8 cellular contexts compared by ENCODE assay signal in genomic region chr11:111540114-111540920, GRCh38. TPM values are rescaled to one million over a fixed set of nuclear protein-coding genes. Genes with fewer than 3 reads are reported as not detected.
DNase-seq lines count a peak whose midpoint lies in the region; ATAC-seq and TF ChIP-seq lines count a peak whose summit lies in the region.

TSS of gene LAYN (plus strand) at chr11:111540720. CDS start at chr11:111540844, 124 bp downstream.

- 3% methylated on average over 70 of the region's 70 CpGs for WGBS in urinary bladder

- peak within 1 kb of the TSS; percentile 4 to 58 (median 32); a peak in 16 of 20 replicates for H3K4me3 ChIP-seq in BLaER1 treated with 17β-estradiol and CSF1 and Interleukin-3, amounts not matched to agents 10 nM and 100 nM
- H3K4me3 ChIP-seq in fibroblast of pulmonary artery (replicated peaks; ENCODE audit: low read depth, low read length) (peak within 1 kb of the TSS; percentile 62), urinary bladder (ENCODE audit: low read depth, low read length) (peak within 1 kb of the TSS; percentile 45)

- H3K27me3 ChIP-seq in BLaER1 treated with 17β-estradiol and CSF1 and Interleukin-3, amounts not matched to agents 10 nM and 100 nM: peaks cover 39 to 59% (median 51%) of the 10 kb centered on the region in 11 experiments

- H3K4me1 ChIP-seq in BLaER1 treated with 17β-estradiol and CSF1 and Interleukin-3, amounts not matched to agents 10 nM and 100 nM: peaks cover 6 to 30% (median 22%) of the 10 kb centered on the region in 10 experiments; a peak in 19 of 20 replicates
- H3K4me1 ChIP-seq in urinary bladder (ENCODE audit: insufficient read depth): no peaks in the 10 kb centered on the region

- H3K27ac ChIP-seq in BLaER1 treated with 17β-estradiol and CSF1 and Interleukin-3, amounts not matched to agents 10 nM and 100 nM: no peak within 1 kb of the TSS
- peak within 1 kb of the TSS; percentile 28 for H3K27ac ChIP-seq in urinary bladder (ENCODE audit: low read depth)

- H3K9ac ChIP-seq in BLaER1 treated with 17β-estradiol and CSF1 and Interleukin-3, amounts not matched to agents 10 nM and 100 nM: no peak within 1 kb of the TSS

- DNase-seq in M059J (ENCODE audit: low read depth) (peak; percentile 79), fibroblast of pulmonary artery (ENCODE audit: low read depth) (peak; percentile 35), naive B cell (peak; percentile 19), KG1 (lab: John Stamatoyannopoulos, UW) (no peak)
- peak; percentile 65 for DNase-seq in activated T-cell treated with anti-CD3 and anti-CD28 coated beads, Interleukin-2, amount 50 U/mL, for 24 hours

- peak within 1 kb of the TSS; percentile 24 to 77 (median 55); a peak in 21 of 22 replicates for H3K4me2 ChIP-seq in BLaER1 treated with 17β-estradiol and CSF1 and Interleukin-3, amounts not matched to agents 10 nM and 100 nM

- H3K9me3 ChIP-seq in BLaER1 treated with 17β-estradiol and CSF1 and Interleukin-3, amounts not matched to agents 10 nM and 100 nM (replicated peaks in 1 of 11): peaks cover 6 to 30% (median 18%) of the 10 kb centered on the region in 11 experiments; a peak in 18 of 22 replicates

- peaks cover 36% of the 10 kb centered on the region for H3K4me1 Mint-ChIP-seq in activated T-cell treated with anti-CD3 and anti-CD28 coated beads, Interleukin-2, amount 50 U/mL, for 24 hours (ENCODE audit: low read depth)
- peaks cover 5 to 25% (median 13%) of the 10 kb centered on the region in 3 donors for H3K4me1 Mint-ChIP-seq in naive B cell

- no peaks in the 10 kb centered on the region for H3K36me3 ChIP-seq in BLaER1 treated with 17β-estradiol and CSF1 and Interleukin-3, amounts not matched to agents 10 nM and 100 nM
- H3K36me3 ChIP-seq in urinary bladder (ENCODE audit: insufficient read depth): no peaks in the 10 kb centered on the region

- peaks cover 5% of the 10 kb centered on the region for H3K9me3 Mint-ChIP-seq in activated T-cell treated with anti-CD3 and anti-CD28 coated beads, Interleukin-2, amount 50 U/mL, for 24 hours
- H3K9me3 Mint-ChIP-seq in naive B cell: peaks cover 0 to 3% (median 0%) of the 10 kb centered on the region in 7 donors

- H3K36me3 Mint-ChIP-seq in activated T-cell treated with anti-CD3 and anti-CD28 coated beads, Interleukin-2, amount 50 U/mL, for 24 hours (ENCODE audit: low read depth): no peaks in the 10 kb centered on the region
- H3K36me3 Mint-ChIP-seq in naive B cell: no peaks in the 10 kb centered on the region

- H3K27me3 Mint-ChIP-seq in activated T-cell treated with anti-CD3 and anti-CD28 coated beads, Interleukin-2, amount 50 U/mL, for 24 hours: peaks cover 68% of the 10 kb centered on the region
- H3K27me3 Mint-ChIP-seq in naive B cell: peaks cover 69 to 88% (median 79%) of the 10 kb centered on the region in 3 donors

- peak within 1 kb of the TSS; percentile 74 for H3K4me3 Mint-ChIP-seq in activated T-cell treated with anti-CD3 and anti-CD28 coated beads, Interleukin-2, amount 50 U/mL, for 24 hours
- peak within 1 kb of the TSS; percentile 74 to 91 (median 82) for H3K4me3 Mint-ChIP-seq in naive B cell

- H4K20me1 ChIP-seq in BLaER1 treated with 17β-estradiol and CSF1 and Interleukin-3, amounts not matched to agents 10 nM and 100 nM: no peaks in the 10 kb centered on the region

- no peak for TF ChIP-seq CTCF in fibroblast of pulmonary artery (IDR thresholded peaks at IDR 0.05; ENCODE audit: low read length, missing control alignments)

- H3K27ac Mint-ChIP-seq in activated T-cell treated with anti-CD3 and anti-CD28 coated beads, Interleukin-2, amount 50 U/mL, for 24 hours: peak within 1 kb of the TSS; percentile 79
- peak within 1 kb of the TSS in 1 of 6 donors; percentile 47 for H3K27ac Mint-ChIP-seq in naive B cell

- ATAC-seq in naive B cell (ENCODE audit: low read depth in 2 of 2) (peak; percentile 57 to 67), GM19452 (IDR thresholded peaks at IDR 0.05; ENCODE audit: unreplicated experiment) (no peak)

RNA-seq across cellular contexts. Expression of gene LAYN, which starts in this region (rescaled TPM):
- 108 and 113 TPM in 2 replicates for total RNA-seq in M059J (2014; rRNA removed; shearing (Covaris generic))
- polyA plus RNA-seq in naive B cell (ENCODE audit: low read depth in 6 of 6) (not detected), urinary bladder (13.0 TPM)
- 19.2 TPM for total RNA-seq in urinary bladder

Comparison
In these comparisons a context has a peak if more than half of its experiments do, and no peak if none do; other contexts are left out.
1. RNA of gene LAYN (polyA plus RNA-seq): 13.0 TPM in urinary bladder (single experiment); not detected in naive B cell; every median in the first group is over 10 times any median in the second.
2. Peak in DNase-seq and ATAC-seq in naive B cell; RNA of the gene not detected or under 1 TPM.
3. Peak in every context shown above with its lines, with median percentiles within 50 percentile points of each other: H3K4me3 ChIP-seq.